Comparison of ENCODE assay signal across 11 cellular contexts in the genomic region with DNA sequence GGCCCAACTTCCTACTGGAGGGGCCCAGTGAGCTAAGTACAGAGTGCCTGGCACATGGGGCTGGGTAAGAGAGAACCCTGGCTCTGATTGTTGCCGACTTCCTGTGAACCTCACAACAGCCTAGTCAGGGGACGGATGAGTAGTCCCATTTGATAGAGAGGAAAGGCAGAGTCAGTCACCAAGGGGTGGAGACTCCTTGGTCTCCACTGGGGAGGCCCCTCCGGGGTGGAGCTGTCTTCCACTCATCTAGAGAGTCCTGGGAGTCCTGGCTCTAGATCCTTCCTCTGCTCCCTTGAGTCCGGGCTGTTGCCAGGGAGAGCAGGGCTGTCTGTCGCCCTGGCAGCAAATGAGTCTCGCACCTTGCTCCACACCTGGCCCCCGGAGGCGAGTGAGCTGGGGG. TPM values are rescaled to one million over a fixed set of nuclear protein-coding genes. Genes with fewer than 3 reads are reported as not detected.
DNase-seq lines count a peak whose midpoint lies in the region; ATAC-seq and TF ChIP-seq lines count a peak whose summit lies in the region.
"Had no signal": no experiment of that assay in that cellular context is flagged by ENCODE, and none has a peak within 500 bp of the region (broad histone marks: within the 10 kb centered on the region; RNA-seq: fewer than 3 reads in every experiment).

No MANE protein-coding gene starts in this region.

- H3K36me3 Mint-ChIP-seq in activated CD8-positive, alpha-beta T cell treated with anti-CD3 and anti-CD28 coated beads for 36 hours (ENCODE audit: low read depth) = peaks cover 84% of the 10 kb centered on the region
- H3K36me3 Mint-ChIP-seq in effector memory CD8-positive, alpha-beta T cell (ENCODE audit: insufficient read depth) = peaks cover 97% of the 10 kb centered on the region

- H3K4me1 Mint-ChIP-seq in activated CD8-positive, alpha-beta T cell treated with anti-CD3 and anti-CD28 coated beads for 36 hours (ENCODE audit: low read depth) = peaks cover 71% of the 10 kb centered on the region
- peaks cover 39 to 50% of the 10 kb centered on the region in 2 donors for H3K4me1 Mint-ChIP-seq in effector memory CD8-positive, alpha-beta T cell (ENCODE audit: low read depth in 2 of 2)
- peaks cover 89% of the 10 kb centered on the region for H3K4me1 Mint-ChIP-seq in stimulated activated naive CD8-positive, alpha-beta T cell treated with anti-CD3 and anti-CD28 coated beads, Interleukin-15, amount 100 ng/mL, for 72 hours

- WGBS in right cardiac atrium = 88% methylated on average over 8 of the region's 8 CpGs

- CTCF ChIA-PET in activated CD8-positive, alpha-beta T cell treated with anti-CD3 and anti-CD28 coated beads for 36 hours (lab: Charles Lee) = interaction anchor here (1.2 to 7.0 kb wide), 5 partner anchors 19 to 116 kb away, joined by 3 to 71 read pairs (median 53); no protein-coding TSS in a partner anchor

- intact Hi-C loops in right cardiac atrium (cut with DNase I) (no loop called here), cardiac septum (cut with DNase I) (no loop called here)
- intact Hi-C loops in activated CD8-positive, alpha-beta T cell treated with anti-CD3 and anti-CD28 coated beads for 36 hours (cut with micrococcal nuclease) = no loop called here

- H3K9me3 Mint-ChIP-seq in activated CD8-positive, alpha-beta T cell treated with anti-CD3 and anti-CD28 coated beads for 36 hours = no peaks in the 10 kb centered on the region
- no peaks in the 10 kb centered on the region for H3K9me3 Mint-ChIP-seq in effector memory CD8-positive, alpha-beta T cell
- H3K9me3 Mint-ChIP-seq in stimulated activated naive CD8-positive, alpha-beta T cell treated with anti-CD3 and anti-CD28 coated beads, Interleukin-15, amount 100 ng/mL, for 72 hours = no peaks in the 10 kb centered on the region

- H3K27ac Mint-ChIP-seq in activated CD8-positive, alpha-beta T cell treated with anti-CD3 and anti-CD28 coated beads for 36 hours = peak overlapping the region; percentile 88
- peak overlapping the region; percentile 58 to 83 for H3K27ac Mint-ChIP-seq in effector memory CD8-positive, alpha-beta T cell
- H3K27ac Mint-ChIP-seq in stimulated activated naive CD8-positive, alpha-beta T cell treated with anti-CD3 and anti-CD28 coated beads, Interleukin-15, amount 100 ng/mL, for 72 hours = peak overlapping the region in 1 of 2 donors; percentile 90

- H3K4me1 ChIP-seq in right cardiac atrium (ENCODE audit: control insufficient read depth, insufficient read depth, low read length) = no peaks in the 10 kb centered on the region

- TF ChIP-seq CTCF in activated CD8-positive, alpha-beta T cell treated with anti-CD3 and anti-CD28 coated beads for 36 hours (IDR thresholded peaks at IDR 0.05) = no peak

- peak overlapping the region; percentile 33 for H3K4me3 Mint-ChIP-seq in activated CD8-positive, alpha-beta T cell treated with anti-CD3 and anti-CD28 coated beads for 36 hours
- H3K4me3 Mint-ChIP-seq in effector memory CD8-positive, alpha-beta T cell = peak overlapping the region; percentile 51 to 53
- peak overlapping the region; percentile 10 to 35 for H3K4me3 Mint-ChIP-seq in stimulated activated naive CD8-positive, alpha-beta T cell treated with anti-CD3 and anti-CD28 coated beads, Interleukin-15, amount 100 ng/mL, for 72 hours

- peak in 2 of 3 donors; percentile 23 to 41 for DNase-seq in right cardiac atrium
- no peak for DNase-seq in cardiac septum (ENCODE audit: low spot score)
- peak; percentile 76 for DNase-seq in activated CD8-positive, alpha-beta T cell treated with anti-CD3 and anti-CD28 coated beads for 36 hours
- DNase-seq in effector memory CD8-positive, alpha-beta T cell = no peak
- peak in 1 of 2 donors; percentile 50 for DNase-seq in stimulated activated naive CD8-positive, alpha-beta T cell treated with anti-CD3 and anti-CD28 coated beads, Interleukin-15, amount 100 ng/mL, for 72 hours
- DNase-seq in hepatic stellate cell (ENCODE audit: low spot score) = no peak
- DNase-seq: anterior cingulate cortex, heart left ventricle, NCI-H2029 treated with DMSO at 0.1 percent for 48 hours had no signal

- ATAC-seq in right cardiac atrium (no peak), HG02885 (IDR thresholded peaks at IDR 0.05; ENCODE audit: poor library complexity, unreplicated experiment) (no peak), HG03354 (IDR thresholded peaks at IDR 0.05; ENCODE audit: poor library complexity, severe bottlenecking, unreplicated experiment) (no peak)
- ATAC-seq in activated CD8-positive, alpha-beta T cell treated with anti-CD3 and anti-CD28 coated beads for 36 hours = peak; percentile 64
- ATAC-seq in effector memory CD8-positive, alpha-beta T cell (replicated peaks) = no peak
- peak; percentile 31 for ATAC-seq in stimulated activated naive CD8-positive, alpha-beta T cell treated with anti-CD3 and anti-CD28 coated beads, Interleukin-15, amount 100 ng/mL, for 72 hours
- ATAC-seq: heart left ventricle had no signal

- POLR2A ChIA-PET in activated CD8-positive, alpha-beta T cell treated with anti-CD3 and anti-CD28 coated beads for 36 hours (lab: Charles Lee) = interaction anchor here (0.7 to 15.2 kb wide), 10 partner anchors 12 to 71 kb away, joined by 3 to 606 read pairs (median 5); partner anchors contain the start of gene PRR7

- H3K4me3 ChIP-seq in right cardiac atrium (ENCODE audit: low read length) = no peak overlapping the region
- H3K4me3 ChIP-seq: heart left ventricle had no signal

- no peaks in the 10 kb centered on the region for H3K9me3 ChIP-seq in right cardiac atrium (ENCODE audit: control insufficient read depth, low read length)
- H3K9me3 ChIP-seq: heart left ventricle had no signal

- no peaks in the 10 kb centered on the region for H3K27me3 ChIP-seq in right cardiac atrium (ENCODE audit: control insufficient read depth, insufficient read depth)
- H3K27me3 ChIP-seq: heart left ventricle had no signal

- H3K27ac ChIP-seq in right cardiac atrium (ENCODE audit: low read length) = no peak overlapping the region
- H3K27ac ChIP-seq: heart left ventricle had no signal

- no peaks in the 10 kb centered on the region for H3K27me3 Mint-ChIP-seq in activated CD8-positive, alpha-beta T cell treated with anti-CD3 and anti-CD28 coated beads for 36 hours
- H3K27me3 Mint-ChIP-seq in effector memory CD8-positive, alpha-beta T cell = no peaks in the 10 kb centered on the region
- no peaks in the 10 kb centered on the region for H3K27me3 Mint-ChIP-seq in stimulated activated naive CD8-positive, alpha-beta T cell treated with anti-CD3 and anti-CD28 coated beads, Interleukin-15, amount 100 ng/mL, for 72 hours

RNA-seq across cellular contexts. Expression of gene GRK6, which starts 8.0 kb away (rescaled TPM):
- total RNA-seq in right cardiac atrium (10 to 100 TPM; 13.2 to 16.9 (median 15.5) TPM), cardiac septum (20.2 TPM)
- polyA plus RNA-seq in right cardiac atrium = 7.4 TPM
- 100 to 1,000 TPM; 133 to 137 TPM for total RNA-seq in activated CD8-positive, alpha-beta T cell treated with anti-CD3 and anti-CD28 coated beads for 36 hours

RNA-seq across cellular contexts. Expression of gene PRR7, which starts 12.2 kb away (rescaled TPM):
- total RNA-seq in right cardiac atrium (under 1 TPM in 3 of 4 donors, not detected in 1; 0.33 to 0.45 (median 0.35) TPM), cardiac septum (5.1 TPM)
- 0.27 TPM for polyA plus RNA-seq in right cardiac atrium
- 10 to 100 TPM; 32.6 to 36.4 TPM for total RNA-seq in activated CD8-positive, alpha-beta T cell treated with anti-CD3 and anti-CD28 coated beads for 36 hours

RNA-seq across cellular contexts. Expression of gene F12, which starts 25.1 kb away (rescaled TPM):
- total RNA-seq in right cardiac atrium (under 1 TPM; 0.17 to 0.34 (median 0.26) TPM), cardiac septum (not detected)
- polyA plus RNA-seq in right cardiac atrium = 0.27 TPM
- total RNA-seq in activated CD8-positive, alpha-beta T cell treated with anti-CD3 and anti-CD28 coated beads for 36 hours = 1 to 10 TPM; 7.9 TPM

RNA-seq across cellular contexts. Expression of gene PFN3, which starts 34.0 kb away (rescaled TPM):
- total RNA-seq in right cardiac atrium (not detected), cardiac septum (not detected)
- polyA plus RNA-seq in right cardiac atrium = not detected
- not detected for total RNA-seq in activated CD8-positive, alpha-beta T cell treated with anti-CD3 and anti-CD28 coated beads for 36 hours
- total RNA-seq: heart left ventricle had no signal
- polyA plus RNA-seq: heart left ventricle had no signal

RNA-seq across cellular contexts. Expression of gene DBN1, which starts 39.0 kb away (rescaled TPM):
- total RNA-seq in right cardiac atrium (10 to 100 TPM; 15.3 to 44.8 (median 25.3) TPM), cardiac septum (27.5 TPM)
- 17.7 TPM for polyA plus RNA-seq in right cardiac atrium
- total RNA-seq in activated CD8-positive, alpha-beta T cell treated with anti-CD3 and anti-CD28 coated beads for 36 hours = 100 to 1,000 TPM; 101 to 105 TPM

Comparison
In these comparisons a context has a peak if more than half of its experiments do, and no peak if none do; other contexts are left out.
1. DNase-seq: peak in right cardiac atrium (2 of 3) and activated CD8-positive, alpha-beta T cell treated with anti-CD3 and anti-CD28 coated beads for 36 hours (single experiment); none in cardiac septum (single experiment), effector memory CD8-positive, alpha-beta T cell (0 of 3) and hepatic stellate cell (single experiment).
2. ATAC-seq: peak in activated CD8-positive, alpha-beta T cell treated with anti-CD3 and anti-CD28 coated beads for 36 hours (single experiment) and stimulated activated naive CD8-positive, alpha-beta T cell treated with anti-CD3 and anti-CD28 coated beads, Interleukin-15, amount 100 ng/mL, for 72 hours (single experiment); none in right cardiac atrium (0 of 2), effector memory CD8-positive, alpha-beta T cell (single experiment), HG02885 (single experiment) and HG03354 (single experiment).
3. Peak in every context shown above with its lines, with median percentiles within 50 percentile points of each other: H3K4me3 Mint-ChIP-seq.